8 cellular contexts compared by ENCODE assay signal in the genomic region with DNA sequence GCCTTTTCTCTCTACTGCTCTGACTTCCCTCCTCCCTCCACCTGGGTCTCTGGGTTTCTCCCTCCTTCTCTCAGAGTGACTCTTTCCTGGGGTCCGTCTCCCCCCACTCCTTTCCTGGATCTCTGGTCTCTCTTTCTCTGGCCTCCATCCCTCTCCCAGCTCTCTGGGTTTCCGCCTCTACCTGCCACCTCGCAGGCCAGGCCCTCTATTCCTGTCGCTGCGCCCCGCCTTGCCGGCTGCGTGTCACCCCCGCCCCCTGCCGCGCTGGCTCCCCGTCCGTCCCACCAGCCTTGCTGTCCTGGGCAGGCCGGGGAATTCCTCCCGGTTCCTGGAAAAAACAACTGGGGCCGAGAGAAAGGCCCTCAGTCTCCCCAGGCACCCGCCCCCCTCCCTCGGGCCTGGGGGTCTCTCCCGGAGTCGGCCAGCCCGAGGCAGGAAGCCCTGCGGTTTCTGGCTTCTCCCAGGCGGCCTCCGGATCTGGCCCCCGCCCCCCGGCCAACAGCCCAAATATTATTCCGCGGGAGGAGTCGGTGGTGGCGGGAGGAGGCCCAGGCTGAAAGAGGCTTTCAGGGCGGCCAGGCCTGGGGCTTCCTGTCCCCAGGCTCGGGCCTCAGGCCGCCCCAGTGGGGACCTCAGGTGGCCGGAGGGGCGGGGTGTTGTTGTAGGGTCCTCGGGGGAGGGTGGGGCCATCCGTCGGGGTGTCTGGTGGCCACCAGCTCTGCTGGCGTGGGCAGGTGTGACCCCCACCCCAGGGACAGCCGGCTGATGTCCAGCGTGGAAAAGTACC. TPM values are rescaled to one million over a fixed set of nuclear protein-coding genes. Genes with fewer than 3 reads are reported as not detected.
DNase-seq lines count a peak whose midpoint lies in the region; ATAC-seq lines count a peak whose summit lies in the region.

No MANE protein-coding gene starts in this region.

- peaks cover 47 to 57% of the 10 kb centered on the region in 2 donors for H3K27me3 Mint-ChIP-seq in stimulated activated naive B cell treated with anti-CD40 and anti-IgM and Interleukin-4, amounts not matched to agents 10 μg/mL and 1 μg/mL and 100 μg/mL, for 72 hours

- H3K9me3 ChIP-seq in adipocyte (ENCODE audit: control insufficient read depth, low read length) = no peaks in the 10 kb centered on the region

- H3K27me3 ChIP-seq in adipocyte (replicated peaks; ENCODE audit: control insufficient read depth, insufficient read depth, low read length) = peaks cover 6% of the 10 kb centered on the region

- peaks cover 10 to 23% of the 10 kb centered on the region in 2 donors for H3K4me1 Mint-ChIP-seq in stimulated activated naive B cell treated with anti-CD40 and anti-IgM and Interleukin-4, amounts not matched to agents 10 μg/mL and 1 μg/mL and 100 μg/mL, for 72 hours

- no peaks in the 10 kb centered on the region for H3K36me3 ChIP-seq in adipocyte (ENCODE audit: control insufficient read depth, insufficient read depth, low read length, severe bottlenecking)

- ATAC-seq in left colon (peak; percentile 45), GM19395 (IDR thresholded peaks at IDR 0.05; ENCODE audit: unreplicated experiment) (no peak), GM21447 (IDR thresholded peaks at IDR 0.05; ENCODE audit: unreplicated experiment) (no peak), HG03045 (IDR thresholded peaks at IDR 0.05; ENCODE audit: unreplicated experiment) (no peak)
- peak; percentile 49 to 53 for ATAC-seq in stimulated activated naive B cell treated with anti-CD40 and anti-IgM and Interleukin-4, amounts not matched to agents 10 μg/mL and 1 μg/mL and 100 μg/mL, for 72 hours (replicated peaks)

- intact Hi-C loops in left colon (cut with DNase I, micrococcal nuclease) = no loop called here

- H3K4me3 Mint-ChIP-seq in stimulated activated naive B cell treated with anti-CD40 and anti-IgM and Interleukin-4, amounts not matched to agents 10 μg/mL and 1 μg/mL and 100 μg/mL, for 72 hours = peak overlapping the region; percentile 1 to 68

- H3K4me1 ChIP-seq in adipocyte (ENCODE audit: control insufficient read depth, insufficient read depth, low read length) = no peaks in the 10 kb centered on the region

- H3K9me3 Mint-ChIP-seq in stimulated activated naive B cell treated with anti-CD40 and anti-IgM and Interleukin-4, amounts not matched to agents 10 μg/mL and 1 μg/mL and 100 μg/mL, for 72 hours = no peaks in the 10 kb centered on the region

- no peak overlapping the region for H3K4me3 ChIP-seq in adipocyte (ENCODE audit: low read length)

- peak; percentile 39 for DNase-seq in HT-29 (ENCODE audit: low spot score)
- DNase-seq in adipocyte (ENCODE audit: low read depth) = peak; percentile 27
- DNase-seq in left colon = peak; percentile 62 to 68
- DNase-seq in stimulated activated naive B cell treated with anti-CD40 and anti-IgM and Interleukin-4, amounts not matched to agents 10 μg/mL and 1 μg/mL and 100 μg/mL, for 72 hours = no peak
- no peak for DNase-seq in DMS 273 treated with DMSO at 0.1 percent for 48 hours (lab: John Stamatoyannopoulos, UW)

- peak overlapping the region; percentile 52 for H3K27ac Mint-ChIP-seq in stimulated activated naive B cell treated with anti-CD40 and anti-IgM and Interleukin-4, amounts not matched to agents 10 μg/mL and 1 μg/mL and 100 μg/mL, for 72 hours

- peaks cover 1% of the 10 kb centered on the region in 2 donors for H3K36me3 Mint-ChIP-seq in stimulated activated naive B cell treated with anti-CD40 and anti-IgM and Interleukin-4, amounts not matched to agents 10 μg/mL and 1 μg/mL and 100 μg/mL, for 72 hours

- peak overlapping the region; percentile 38 for H3K9ac ChIP-seq in adipocyte (ENCODE audit: low read length)

RNA-seq across cellular contexts. Expression of a gene that starts 9.3 kb away (rescaled TPM):
- total RNA-seq in HT-29 (2014; rRNA removed; shearing (Covaris generic)) = 119 and 125 TPM in 2 replicates
- 10 to 100 TPM; 22.8 to 25.0 TPM for total RNA-seq in left colon

RNA-seq across cellular contexts. Expression of a gene that starts 12.5 kb away (rescaled TPM):
- 6.1 and 10.7 TPM in 2 replicates for total RNA-seq in HT-29 (2014; rRNA removed; shearing (Covaris generic))
- 10 to 100 TPM; 31.5 to 53.7 TPM for total RNA-seq in left colon

RNA-seq across cellular contexts. Expression of a gene that starts 13.7 kb away (rescaled TPM):
- 114 and 117 TPM in 2 replicates for total RNA-seq in HT-29 (2014; rRNA removed; shearing (Covaris generic))
- 10 to 100 TPM; 53.8 to 62.7 TPM for total RNA-seq in left colon

RNA-seq across cellular contexts. Expression of a gene that starts 25.8 kb away (rescaled TPM):
- total RNA-seq in HT-29 (2014; rRNA removed; shearing (Covaris generic)) = 8.5 and 10.2 TPM in 2 replicates
- 10 to 100 TPM; 10.4 to 11.9 TPM for total RNA-seq in left colon

RNA-seq across cellular contexts. Expression of a gene that starts 38.0 kb away (rescaled TPM):
- total RNA-seq in HT-29 (2014; rRNA removed; shearing (Covaris generic)) = not detected in 2 replicates
- not detected for total RNA-seq in left colon

Comparison
In these comparisons a context has a peak if more than half of its experiments do, and no peak if none do; other contexts are left out.
1. DNase-seq: peak in HT-29 (single experiment), adipocyte (single experiment) and left colon (2 of 2); none in stimulated activated naive B cell treated with anti-CD40 and anti-IgM and Interleukin-4, amounts not matched to agents 10 μg/mL and 1 μg/mL and 100 μg/mL, for 72 hours (single experiment) and DMS 273 treated with DMSO at 0.1 percent for 48 hours (single experiment).
2. ATAC-seq: peak in left colon (single experiment) and stimulated activated naive B cell treated with anti-CD40 and anti-IgM and Interleukin-4, amounts not matched to agents 10 μg/mL and 1 μg/mL and 100 μg/mL, for 72 hours (2 of 2); none in GM19395 (single experiment), GM21447 (single experiment) and HG03045 (single experiment).